In genomic region chr2:130826821-130827501, GRCh38 we compare ENCODE assay signal across 24 cellular contexts. TPM values are rescaled to one million over a fixed set of nuclear protein-coding genes. Genes with fewer than 3 reads are reported as not detected.
A peak's percentile ranks its signal among the peaks of the same experiment; 100 is the strongest.
DNase-seq lines count a peak whose midpoint lies in the region; ATAC-seq and TF ChIP-seq lines count a peak whose summit lies in the region.
"Had no signal": no experiment of that assay in that cellular context is flagged by ENCODE, and none has a peak within 500 bp of the region (broad histone marks: within the 10 kb centered on the region; RNA-seq: fewer than 3 reads in every experiment).

No MANE protein-coding gene starts in this region.

- H3K27ac ChIP-seq in ACC112 (ENCODE audit: low read depth, low read length) (0 out of 2 replicates have a peak overlapping the region, but pooled peaks have one; percentile 10), IMR-90 (ENCODE audit: insufficient read depth, low read length) (no peak overlapping the region), mesodermal cell (ENCODE audit: low read depth, low read length, severe bottlenecking) (peak overlapping the region; percentile 57)
- H3K27ac ChIP-seq: pancreas, uterus had no signal

- no peak overlapping the region for H3K27ac Mint-ChIP-seq in chondrocyte (ENCODE audit: unreplicated experiment)
- H3K27ac Mint-ChIP-seq: activated B cell treated with CpG ODN at 0.5 μM for 24 hours; activated naive CD8-positive, alpha-beta T cell; stimulated activated effector memory CD8-positive, alpha-beta T cell treated with anti-CD3 and anti-CD28 coated beads, Interleukin-12 subunit alpha, Interleukin-12 subunit beta, amount 100 ng/mL, for 72 hours had no signal

- H3K4me3 ChIP-seq in ACC112 (ENCODE audit: low read depth, low read length): no peak overlapping the region
- no peak overlapping the region for H3K4me3 ChIP-seq in IMR-90 (ENCODE audit: insufficient read depth, low read depth, low read length)
- H3K4me3 ChIP-seq in mesodermal cell (ENCODE audit: extremely low read depth, insufficient read depth, low read length, poor library complexity, severe bottlenecking): no peak overlapping the region
- H3K4me3 ChIP-seq: pancreas, uterus had no signal

- intact Hi-C loops in IMR-90 (cut with micrococcal nuclease): no loop called here

- no peak overlapping the region for H2BK20ac ChIP-seq in IMR-90 (ENCODE audit: low read depth, low read length)

- H2BK15ac ChIP-seq in IMR-90 (ENCODE audit: low read depth, low read length): no peak overlapping the region

- H3K4me3 Mint-ChIP-seq in chondrocyte (ENCODE audit: unreplicated experiment): no peak overlapping the region
- H3K4me3 Mint-ChIP-seq: activated B cell treated with CpG ODN at 0.5 μM for 24 hours; activated naive CD8-positive, alpha-beta T cell; natural killer cell; stimulated activated effector memory CD8-positive, alpha-beta T cell treated with anti-CD3 and anti-CD28 coated beads, Interleukin-12 subunit alpha, Interleukin-12 subunit beta, amount 100 ng/mL, for 72 hours had no signal

- dilution Hi-C loops in IMR-90 (cut with HindIII; ENCODE audit: low sequenced_read_pairs, unreplicated experiment): no loop called here

- H3K27me3 ChIP-seq in ACC112 (ENCODE audit: insufficient read depth, low read length) (no peaks in the 10 kb centered on the region), IMR-90 (ENCODE audit: control insufficient read depth, insufficient read depth, low read length) (no peaks in the 10 kb centered on the region)
- H3K27me3 ChIP-seq: pancreas, uterus had no signal

- TF ChIP-seq CTCF in IMR-90 (conservative IDR thresholded peaks at IDR 0.05; ENCODE audit: low read depth, low read length) (no peak), chondrocyte (IDR thresholded peaks at IDR 0.05) (no peak), GM10248 (IDR thresholded peaks at IDR 0.05; ENCODE audit: control extremely low read depth, extremely low read depth, low read depth, missing control alignments) (no peak)

- no peak overlapping the region for H2AK5ac ChIP-seq in IMR-90 (ENCODE audit: low read depth, low read length)

- H3K9ac ChIP-seq in IMR-90 (ENCODE audit: low read depth, low read length): no peak overlapping the region

- no peak overlapping the region for H2BK120ac ChIP-seq in IMR-90 (ENCODE audit: low read depth, low read length)

- H2AFZ ChIP-seq in ACC112 (ENCODE audit: low read length, unreplicated experiment): no peak overlapping the region
- H2AFZ ChIP-seq in IMR-90 (replicated peaks; ENCODE audit: low read length, poor library complexity): no peak overlapping the region

- H3K79me2 ChIP-seq in ACC112 (ENCODE audit: control insufficient read depth, insufficient read depth, low read length, unreplicated experiment): no peaks in the 10 kb centered on the region

- no peak overlapping the region for H3K14ac ChIP-seq in IMR-90 (replicated peaks; ENCODE audit: low read depth, low read length)

- TF ChIP-seq POLR2A in IMR-90 (IDR thresholded peaks at IDR 0.05; ENCODE audit: low read depth, low read length): no peak

- H3K79me1 ChIP-seq in IMR-90 (ENCODE audit: low read depth in 1 of 2, low read length in 2 of 2): no peaks in the 10 kb centered on the region

- H3K9me1 ChIP-seq in IMR-90 (ENCODE audit: insufficient read depth, low read length): no peaks in the 10 kb centered on the region

- no peak overlapping the region for H3K23ac ChIP-seq in IMR-90 (ENCODE audit: low read depth, low read length)

- H4K8ac ChIP-seq in IMR-90 (ENCODE audit: low read depth in 2 of 2, low read length in 2 of 2): no peak overlapping the region

- no peaks in the 10 kb centered on the region for H3K36me3 Mint-ChIP-seq in chondrocyte (ENCODE audit: low read depth)
- H3K36me3 Mint-ChIP-seq: activated naive CD8-positive, alpha-beta T cell; natural killer cell; stimulated activated effector memory CD8-positive, alpha-beta T cell treated with anti-CD3 and anti-CD28 coated beads, Interleukin-12 subunit alpha, Interleukin-12 subunit beta, amount 100 ng/mL, for 72 hours had no signal

- no peak overlapping the region for H3K56ac ChIP-seq in IMR-90 (ENCODE audit: extremely low read depth, insufficient read depth, low read length)

- BruUV-seq in IMR-90 (replicated peaks; lab: Mats Ljungman, UMichigan): no TSS peak

- no peak overlapping the region for H2BK5ac ChIP-seq in IMR-90 (ENCODE audit: low read depth, low read length, poor library complexity, severe bottlenecking)

- H3K9me3 ChIP-seq in IMR-90 (ENCODE audit: control insufficient read depth, insufficient read depth, low read length) (no peaks in the 10 kb centered on the region), mesodermal cell (ENCODE audit: control insufficient read depth, low read length) (no peaks in the 10 kb centered on the region)
- H3K9me3 ChIP-seq: pancreas, uterus had no signal

- no peak overlapping the region for H3K4ac ChIP-seq in IMR-90 (ENCODE audit: low read depth, low read length)

- H4K20me1 ChIP-seq in IMR-90 (ENCODE audit: insufficient read depth, low read length): no peaks in the 10 kb centered on the region; the same call in 1 of the 2 replicates

- peak overlapping the region; percentile 42 for H2AK9ac ChIP-seq in IMR-90 (replicated peaks; ENCODE audit: low read depth, low read length, poor library complexity)

- ATAC-seq in IMR-90 (ENCODE audit: low read depth): no peak
- ATAC-seq in HG02623 (IDR thresholded peaks at IDR 0.05; ENCODE audit: unreplicated experiment): no peak
- ATAC-seq in HG02678 (IDR thresholded peaks at IDR 0.05; ENCODE audit: unreplicated experiment): no peak
- ATAC-seq: HepG2; left lobe of liver; natural killer cell; pancreas; stimulated activated effector memory CD8-positive, alpha-beta T cell treated with anti-CD3 and anti-CD28 coated beads, Interleukin-12 subunit alpha, Interleukin-12 subunit beta, amount 100 ng/mL, for 72 hours had no signal

- peaks cover 9% of the 10 kb centered on the region for H3K4me1 Mint-ChIP-seq in chondrocyte (ENCODE audit: low read depth)

- TF ChIP-seq RAD21 in IMR-90 (IDR thresholded peaks at IDR 0.05; ENCODE audit: low read length): no peak

- no peaks in the 10 kb centered on the region for H3K27me3 Mint-ChIP-seq in chondrocyte (ENCODE audit: low read depth)
- H3K27me3 Mint-ChIP-seq: activated B cell treated with CpG ODN at 0.5 μM for 24 hours; activated naive CD8-positive, alpha-beta T cell had no signal

- H3K18ac ChIP-seq in IMR-90 (ENCODE audit: low read depth, low read length): no peak overlapping the region

- H3K36me3 ChIP-seq in ACC112 (ENCODE audit: insufficient read depth, low read length): no peaks in the 10 kb centered on the region
- no peaks in the 10 kb centered on the region for H3K36me3 ChIP-seq in IMR-90 (ENCODE audit: control insufficient read depth, insufficient read depth, low read length)
- no peaks in the 10 kb centered on the region for H3K36me3 ChIP-seq in mesodermal cell (ENCODE audit: control insufficient read depth, insufficient read depth, low read length)
- H3K36me3 ChIP-seq: pancreas, uterus had no signal

- H3K4me2 ChIP-seq in IMR-90 (ENCODE audit: low read depth, low read length): no peak overlapping the region

- peaks cover 38% of the 10 kb centered on the region for H3K4me1 ChIP-seq in ACC112 (ENCODE audit: control insufficient read depth, insufficient read depth, low read length, unreplicated experiment)
- H3K4me1 ChIP-seq in IMR-90 (ENCODE audit: control insufficient read depth, insufficient read depth, low read length): peaks cover 3% of the 10 kb centered on the region; the same call in 1 of the 2 replicates
- H3K4me1 ChIP-seq in mesodermal cell (ENCODE audit: control insufficient read depth, insufficient read depth, low read length, poor library complexity, severe bottlenecking): peaks cover 45% of the 10 kb centered on the region
- H3K4me1 ChIP-seq: pancreas, uterus had no signal

- DNase-seq in IMR-90 (no peak), chondrocyte (ENCODE audit: low spot score) (peak; percentile 71), GM10248 (ENCODE audit: extremely low spot score) (no peak), NCI-H1436 (lab: John Stamatoyannopoulos, UW) (no peak)
- DNase-seq: activated B cell treated with CpG ODN at 0.5 μM for 24 hours; activated CD4-positive, alpha-beta T cell treated with anti-CD3 and anti-CD28 coated beads, Interleukin-2, amount 50 U/mL, for 4 hours; head of caudate nucleus; natural killer cell; NCI-H1048; NCI-H1930; NCI-H2227 treated with DMSO at 0.1 percent for 48 hours; NCI-H774; SHP77; stimulated activated CD4-positive, alpha-beta T cell treated with anti-CD3 and anti-CD28 coated beads, Interleukin-2, amount 100 ng/mL, for 48 hours; uterus had no signal

- H4K5ac ChIP-seq in IMR-90 (ENCODE audit: low read depth, low read length): no peak overlapping the region

- POLR2A ChIA-PET in IMR-90 (lab: Charles Lee; ENCODE audit: unreplicated experiment) (no interaction called here), GM10248 (lab: Yijun Ruan, JAX) (no interaction called here)

- H3K9me3 Mint-ChIP-seq in chondrocyte (ENCODE audit: low read depth): no peaks in the 10 kb centered on the region
- H3K9me3 Mint-ChIP-seq: activated B cell treated with CpG ODN at 0.5 μM for 24 hours; natural killer cell; stimulated activated effector memory CD8-positive, alpha-beta T cell treated with anti-CD3 and anti-CD28 coated beads, Interleukin-12 subunit alpha, Interleukin-12 subunit beta, amount 100 ng/mL, for 72 hours had no signal

- in situ Hi-C loops in IMR-90 (cut with MboI; ENCODE audit: low sequenced_read_pairs): no loop called here

- WGBS in IMR-90 (ENCODE audit: extremely low coverage in 2 of 2, insufficient read length in 1 of 2), 2 experiments: 83% methylated on average over 1 of the region's 7 CpGs; no CpG with 5 or more reads in 1 of the 2 experiments
- WGBS in mesodermal cell (ENCODE audit: insufficient coverage in 2 of 2), 2 experiments: 100% methylated on average over 1 of the region's 7 CpGs

- no peak overlapping the region for H4K91ac ChIP-seq in IMR-90 (ENCODE audit: insufficient read depth, low read depth, low read length)

- CTCF ChIA-PET in IMR-90 (lab: Yijun Ruan, JAX): no interaction called here
- CTCF ChIA-PET in GM10248 (lab: Yijun Ruan, JAX): interaction anchor here (1.2 to 5.5 kb wide), 5 partner anchors 9 to 46 kb away, joined by 3 to 45 read pairs (median 4); no protein-coding TSS in a partner anchor

TF ChIP-seq in IMR-90, 13 proteins besides CTCF, POLR2A, EP300 and RAD21 (continues in another document):
- TF ChIP-seq MAZ (IDR thresholded peaks at IDR 0.05; ENCODE audit: borderline replicate concordance, low read depth, low read length): no peak
- no peak for TF ChIP-seq NFE2L2 (IDR thresholded peaks at IDR 0.05; ENCODE audit: low read depth, low read length)
- TF ChIP-seq RFX5 (IDR thresholded peaks at IDR 0.05; ENCODE audit: low read depth, low read length): no peak

RNA-seq across cellular contexts. Expression of gene ARHGEF4, which starts 9.8 kb away (rescaled TPM):
- 2.7 and 3.3 TPM in 2 replicates for total RNA-seq in IMR-90 (2012; rRNA removed)
- 5.0 and 6.5 TPM in 2 replicates for polyA plus RNA-seq in IMR-90 (2012; rRNA removed)
- polyA plus RNA-seq in IMR-90 (2012; cell fraction: cytosol; rRNA removed): 1.7 and 5.6 TPM in 2 replicates
- polyA plus RNA-seq in IMR-90 (2012; cell fraction: nucleus; rRNA removed; ENCODE audit: low replicate concordance): 19.3 and 36.1 TPM in 2 replicates
- total RNA-seq in chondrocyte: 6.3 to 12.3 TPM (median 10.6 TPM) in 3 replicates
- polyA plus RNA-seq in mesodermal cell (2013, experiment 1 of 2): 6.5 TPM
- 6.2 TPM for polyA plus RNA-seq in mesodermal cell (2013, experiment 2 of 2)
